1 cellular context compared by ENCODE assay signal in genomic region chr14:93734961-93735360, GRCh38.
TF ChIP-seq lines count a peak whose summit lies in the region.

No MANE protein-coding gene starts in this region.

TF ChIP-seq in GM23338, 12 proteins besides CTCF, POLR2A, EP300 and RAD21 (continued from another document):
- TF ChIP-seq REST (IDR thresholded peaks at IDR 0.05; ENCODE audit: unreplicated experiment): no peak
- no peak for TF ChIP-seq NANOG (IDR thresholded peaks at IDR 0.05; ENCODE audit: borderline replicate concordance)
- no peak for TF ChIP-seq CREB1 (CRISPR knock-in tag; IDR thresholded peaks at IDR 0.05; ENCODE audit: low read depth)
